Comparison of ENCODE assay signal across 29 cellular contexts in genomic region chr1:57063427-57063826, GRCh38.
"Had no signal": no experiment of that assay in that cellular context is flagged by ENCODE, and none has a peak within 500 bp of the region (broad histone marks: within the 10 kb centered on the region; RNA-seq: fewer than 3 reads in every experiment).

No MANE protein-coding gene starts in this region.

- H2AFZ ChIP-seq: neural progenitor cell, parathyroid adenoma had no signal

- H3K36me3 ChIP-seq: neural progenitor cell, ovary, right lobe of liver, sigmoid colon, spleen, thoracic aorta, thyroid gland, tibial nerve, upper lobe of left lung, uterus had no signal

- DNase-seq: naive thymus-derived CD4-positive, alpha-beta T cell; natural killer cell; occipital lobe; ovary; posterior cingulate gyrus; psoas muscle; right cardiac atrium; right lobe of liver; sigmoid colon; small intestine; spleen; stimulated activated CD4-positive, alpha-beta T cell treated with anti-CD3 and anti-CD28 coated beads, Interleukin-12 subunit alpha, Interleukin-12 subunit beta, amount 100 ng/mL, for 4 hours; stimulated activated CD4-positive, alpha-beta T cell treated with anti-CD3 and anti-CD28 coated beads, Interleukin-1b, Interleukin-23, amount 100 ng/mL, for 48 hours; stimulated activated CD4-positive, alpha-beta T cell treated with anti-CD3 and anti-CD28 coated beads, Interleukin-4, amount 100 ng/mL, for 1 hour; stimulated activated CD4-positive, alpha-beta T cell treated with anti-CD3 and anti-CD28 coated beads, Interleukin-4, amount 100 ng/mL, for 4 hours; stimulated activated CD8-positive, alpha-beta memory T cell treated with anti-CD3 and anti-CD28 coated beads, Interleukin-4, amount 100 ng/mL, for 48 hours; stimulated activated naive CD4-positive, alpha-beta T cell; stimulated activated naive CD8-positive, alpha-beta T cell treated with anti-CD3 and anti-CD28 coated beads, Interleukin-15, amount 100 ng/mL, for 72 hours; stimulated activated naive CD8-positive, alpha-beta T cell treated with anti-CD3 and anti-CD28 coated beads, Interleukin-15, Interleukin-2, amounts not matched to agents 100 U/mL and 50 U/mL, for 24 hours; substantia nigra; thyroid gland; trophoblast cell; upper lobe of left lung; uterus had no signal

- H3K4me3 ChIP-seq: neural progenitor cell, ovary, psoas muscle, right lobe of liver, sigmoid colon, spleen, thoracic aorta, thyroid gland, tibial nerve, upper lobe of left lung, uterus had no signal

- H3K27ac ChIP-seq: neural progenitor cell, ovary, parathyroid adenoma, psoas muscle, right lobe of liver, sigmoid colon, spleen, thoracic aorta, thyroid gland, tibial nerve, upper lobe of left lung, uterus had no signal

- H3K9me3 ChIP-seq: ovary, psoas muscle, right lobe of liver, sigmoid colon, spleen, thoracic aorta, thyroid gland, tibial nerve, upper lobe of left lung, uterus had no signal

- H3K27me3 ChIP-seq: neural progenitor cell, ovary, right lobe of liver, sigmoid colon, spleen, thyroid gland, tibial nerve, upper lobe of left lung, uterus had no signal

- ATAC-seq: naive thymus-derived CD4-positive, alpha-beta T cell; natural killer cell; psoas muscle; right cardiac atrium; right lobe of liver; stimulated activated memory B cell treated with anti-CD40 and anti-IgM and Interleukin-4, amounts not matched to agents 10 μg/mL and 1 μg/mL and 100 μg/mL, for 72 hours; stimulated activated naive CD8-positive, alpha-beta T cell treated with anti-CD3 and anti-CD28 coated beads, Interleukin-15, amount 100 ng/mL, for 72 hours; stimulated activated naive CD8-positive, alpha-beta T cell treated with anti-CD3 and anti-CD28 coated beads, Interleukin-15, Interleukin-2, amounts not matched to agents 100 U/mL and 50 U/mL, for 24 hours had no signal

- H3K79me2 ChIP-seq: parathyroid adenoma had no signal

- H3K4me1 ChIP-seq: parathyroid adenoma, spleen, tibial nerve, upper lobe of left lung, uterus had no signal

- H3K9ac ChIP-seq: neural progenitor cell, parathyroid adenoma had no signal

- H3K4me2 ChIP-seq: neural progenitor cell had no signal
